19 cellular contexts compared by ENCODE assay signal in the genomic region with DNA sequence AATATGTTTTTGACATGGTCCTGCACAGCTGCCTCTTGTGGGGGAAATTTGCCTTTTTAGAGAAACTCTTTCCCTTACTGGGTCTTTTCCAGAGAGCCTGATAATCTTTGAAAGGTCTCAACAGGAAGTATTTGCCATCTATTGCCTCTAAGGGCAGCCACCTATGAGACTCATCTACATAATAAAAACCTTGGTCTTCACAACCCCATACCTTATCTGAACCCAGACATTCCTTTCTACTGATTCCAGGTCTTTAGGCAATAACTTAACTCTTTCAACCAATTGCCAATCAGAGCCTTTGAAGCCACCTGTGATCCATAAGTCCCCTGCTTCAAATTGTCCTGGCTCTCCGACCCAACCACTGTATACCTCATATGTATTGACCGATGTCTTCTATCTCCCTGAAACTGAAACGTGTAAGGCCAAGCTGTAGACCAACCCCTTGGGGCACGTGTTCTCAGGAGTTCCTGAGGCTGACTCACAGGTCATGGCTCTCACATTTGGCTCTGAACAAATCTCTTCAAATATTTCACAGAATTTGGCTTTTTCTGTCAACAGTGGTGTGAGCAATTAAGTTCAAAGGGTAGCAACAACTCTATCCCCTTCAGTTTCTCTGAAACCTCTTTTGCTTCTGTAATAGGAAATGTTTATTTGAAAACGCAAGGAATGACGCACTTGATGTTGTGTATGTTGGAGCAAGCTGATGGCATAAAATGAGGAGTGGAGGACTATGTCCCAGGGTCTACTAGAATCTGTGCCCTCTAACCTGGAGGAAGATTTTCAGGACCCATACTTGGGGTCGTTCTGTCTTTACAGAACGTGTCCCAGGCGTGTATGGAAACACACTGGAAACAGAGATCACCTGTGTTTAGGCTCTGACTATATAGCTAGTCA. TPM values are rescaled to one million over a fixed set of nuclear protein-coding genes. Genes with fewer than 3 reads are reported as not detected.
DNase-seq lines count a peak whose midpoint lies in the region; FAIRE-seq and TF ChIP-seq lines count a peak whose summit lies in the region.
"Had no signal": no experiment of that assay in that cellular context is flagged by ENCODE, and none has a peak within 500 bp of the region (broad histone marks: within the 10 kb centered on the region; RNA-seq: fewer than 3 reads in every experiment).

No MANE protein-coding gene starts in this region.

- peaks cover 30 to 71% of the 10 kb centered on the region in 2 donors for H3K27me3 Mint-ChIP-seq in CD8-positive, alpha-beta memory T cell

- CTCF ChIA-PET in CD8-positive, alpha-beta memory T cell (lab: Charles Lee): no interaction called here

- WGBS in adrenal gland, 4 donors: 67 to 75% (median 71%) methylated on average over 9 of the region's 9 CpGs
- 65 to 69% (median 67%) methylated on average over 9 of the region's 9 CpGs for WGBS in small intestine, 3 donors

- H3K27ac ChIP-seq in adrenal gland (no peak overlapping the region), small intestine (ENCODE audit: low read depth in 1 of 2, low read length in 1 of 2) (no peak overlapping the region)
- no peak overlapping the region for H3K27ac ChIP-seq in CD8-positive, alpha-beta memory T cell (ENCODE audit: low read depth, low read length)
- H3K27ac ChIP-seq: heart left ventricle, left ventricle myocardium inferior, tibial artery, WERI-Rb-1 had no signal

- H3K4me1 ChIP-seq in adrenal gland (replicated peaks in 1 of 2): no peaks in the 10 kb centered on the region
- no peaks in the 10 kb centered on the region for H3K4me1 ChIP-seq in small intestine (ENCODE audit: control insufficient read depth in 2 of 2, insufficient read depth in 1 of 2, low read depth in 1 of 2, low read length in 1 of 2)
- no peaks in the 10 kb centered on the region for H3K4me1 ChIP-seq in CD8-positive, alpha-beta memory T cell (ENCODE audit: insufficient read depth, low read length)
- H3K4me1 ChIP-seq: tibial artery had no signal

- no peaks in the 10 kb centered on the region for H3K9me3 Mint-ChIP-seq in CD8-positive, alpha-beta memory T cell
- H3K9me3 Mint-ChIP-seq: activated naive CD4-positive, alpha-beta T cell treated with anti-CD3 and anti-CD28 coated beads, Interleukin-2, amount 10 ng/mL, durations not matched to agents 7 days and 5 days; nephron had no signal

- POLR2A ChIA-PET in CD8-positive, alpha-beta memory T cell (lab: Charles Lee): no interaction called here

- no peak for TF ChIP-seq POLR2A in adrenal gland (IDR thresholded peaks at IDR 0.05)

- H3K36me3 ChIP-seq in adrenal gland (replicated peaks in 1 of 2) (no peaks in the 10 kb centered on the region), small intestine (ENCODE audit: control insufficient read depth in 2 of 2, insufficient read depth in 2 of 2, low read length in 2 of 2) (no peaks in the 10 kb centered on the region)
- no peaks in the 10 kb centered on the region for H3K36me3 ChIP-seq in CD8-positive, alpha-beta memory T cell (ENCODE audit: insufficient read depth, low read length)
- H3K36me3 ChIP-seq: heart left ventricle, left ventricle myocardium inferior, tibial artery, WERI-Rb-1 had no signal

- no peak overlapping the region for H3K4me3 Mint-ChIP-seq in CD8-positive, alpha-beta memory T cell
- H3K4me3 Mint-ChIP-seq: activated naive CD4-positive, alpha-beta T cell treated with anti-CD3 and anti-CD28 coated beads, Interleukin-2, amount 10 ng/mL, durations not matched to agents 7 days and 5 days; CD4-positive, CD25-positive, alpha-beta regulatory T cell; nephron had no signal

- no peak overlapping the region for H3K27ac Mint-ChIP-seq in CD8-positive, alpha-beta memory T cell
- H3K27ac Mint-ChIP-seq: activated naive CD4-positive, alpha-beta T cell treated with anti-CD3 and anti-CD28 coated beads, Interleukin-2, amount 10 ng/mL, durations not matched to agents 7 days and 5 days; CD4-positive, CD25-positive, alpha-beta regulatory T cell; nephron had no signal

- H3K4me3 ChIP-seq in adrenal gland: no peak overlapping the region
- no peak overlapping the region for H3K4me3 ChIP-seq in foreskin fibroblast (ENCODE audit: low read depth in 1 of 2, low read length in 2 of 2)
- H3K4me3 ChIP-seq in small intestine (ENCODE audit: low read depth in 1 of 2, low read length in 2 of 2): no peak overlapping the region
- no peak overlapping the region for H3K4me3 ChIP-seq in CD8-positive, alpha-beta memory T cell (ENCODE audit: low read length)
- H3K4me3 ChIP-seq: heart left ventricle, left ventricle myocardium inferior, tibial artery had no signal

- H3K4me1 Mint-ChIP-seq in CD8-positive, alpha-beta memory T cell: peaks cover 0 to under 1% (median 0%) of the 10 kb centered on the region in 3 donors

- no peak for FAIRE-seq in small intestine (lab: Jason Lieb, UNC)
- no peak for FAIRE-seq in urothelium cell line (lab: Jason Lieb, UNC)
- FAIRE-seq: endometrium had no signal

- intact Hi-C loops in adrenal gland (cut with DNase I): no loop called here

- no peaks in the 10 kb centered on the region for H3K27me3 ChIP-seq in adrenal gland
- H3K27me3 ChIP-seq in small intestine (ENCODE audit: control insufficient read depth in 2 of 2, insufficient read depth in 2 of 2, low read length in 2 of 2): no peaks in the 10 kb centered on the region
- peaks cover 3% of the 10 kb centered on the region for H3K27me3 ChIP-seq in CD8-positive, alpha-beta memory T cell (ENCODE audit: insufficient read depth, low read length, poor library complexity, severe bottlenecking)

- TF ChIP-seq CTCF in adrenal gland (IDR thresholded peaks at IDR 0.05) (no peak), foreskin fibroblast (IDR thresholded peaks at IDR 0.05; ENCODE audit: low read depth, low read length) (no peak)

- peak; percentile 36 for DNase-seq in HK-2 (ENCODE audit: unreplicated experiment)
- DNase-seq in adrenal gland: peak in 6 of 7 donors; percentile 26 to 66 (median 47)
- DNase-seq in foreskin fibroblast: peak; percentile 18 to 55
- peak; percentile 24 for DNase-seq in small intestine
- no peak for DNase-seq in urothelium cell line (ENCODE audit: low spot score)
- no peak for DNase-seq in inferior parietal cortex (ENCODE audit: extremely low spot score)
- DNase-seq in CD8-positive, alpha-beta memory T cell: no peak
- DNase-seq: activated naive CD4-positive, alpha-beta T cell treated with anti-CD3 and anti-CD28 coated beads, Interleukin-2, amount 10 ng/mL, durations not matched to agents 7 days and 5 days; CD4-positive, CD25-positive, alpha-beta regulatory T cell; heart left ventricle; left ventricle myocardium inferior; NCI-H1105 treated with DMSO at 0.1 percent for 48 hours; NCI-H446; right cardiac atrium; stimulated activated CD4-positive, alpha-beta T cell treated with anti-CD3 and anti-CD28 coated beads, Interleukin-2, amount 100 ng/mL, for 48 hours; tibial artery; WERI-Rb-1 had no signal

- H3K9me3 ChIP-seq in adrenal gland (replicated peaks in 1 of 3): no peaks in the 10 kb centered on the region
- H3K9me3 ChIP-seq in small intestine (ENCODE audit: control insufficient read depth, low read depth): no peaks in the 10 kb centered on the region
- H3K9me3 ChIP-seq in CD8-positive, alpha-beta memory T cell (ENCODE audit: low read length): no peaks in the 10 kb centered on the region
- H3K9me3 ChIP-seq: heart left ventricle, left ventricle myocardium inferior, tibial artery had no signal

- no peaks in the 10 kb centered on the region for H3K36me3 Mint-ChIP-seq in CD8-positive, alpha-beta memory T cell
- H3K36me3 Mint-ChIP-seq: activated naive CD4-positive, alpha-beta T cell treated with anti-CD3 and anti-CD28 coated beads, Interleukin-2, amount 10 ng/mL, durations not matched to agents 7 days and 5 days; CD4-positive, CD25-positive, alpha-beta regulatory T cell had no signal

RNA-seq across cellular contexts. Expression of gene EIF5, which starts 49.2 kb away (rescaled TPM):
- 100 to 1,000 TPM; 165 to 555 (median 260) TPM for total RNA-seq in adrenal gland
- polyA plus RNA-seq in adrenal gland (100 to 1,000 TPM in 1 of 3 donors, 10 to 100 TPM in 2; 35.7 to 316 (median 49.1) TPM), small intestine (100 to 1,000 TPM in 1 of 3 donors, 10 to 100 TPM in 2; 80.5 to 148 (median 82.3) TPM)
- total RNA-seq in CD8-positive, alpha-beta memory T cell: 100 to 1,000 TPM; 394 to 409 TPM
- polyA plus RNA-seq in CD8-positive, alpha-beta memory T cell: 312 TPM

Comparison
In these comparisons a context has a peak if more than half of its experiments do, and no peak if none do; other contexts are left out.
1. DNase-seq: peak in HK-2 (single experiment), adrenal gland (6 of 7), foreskin fibroblast (2 of 2) and small intestine (single experiment); none in urothelium cell line (single experiment), inferior parietal cortex (single experiment) and CD8-positive, alpha-beta memory T cell (0 of 5).